ENCODE assay signal across 11 cellular contexts in the genomic region with DNA sequence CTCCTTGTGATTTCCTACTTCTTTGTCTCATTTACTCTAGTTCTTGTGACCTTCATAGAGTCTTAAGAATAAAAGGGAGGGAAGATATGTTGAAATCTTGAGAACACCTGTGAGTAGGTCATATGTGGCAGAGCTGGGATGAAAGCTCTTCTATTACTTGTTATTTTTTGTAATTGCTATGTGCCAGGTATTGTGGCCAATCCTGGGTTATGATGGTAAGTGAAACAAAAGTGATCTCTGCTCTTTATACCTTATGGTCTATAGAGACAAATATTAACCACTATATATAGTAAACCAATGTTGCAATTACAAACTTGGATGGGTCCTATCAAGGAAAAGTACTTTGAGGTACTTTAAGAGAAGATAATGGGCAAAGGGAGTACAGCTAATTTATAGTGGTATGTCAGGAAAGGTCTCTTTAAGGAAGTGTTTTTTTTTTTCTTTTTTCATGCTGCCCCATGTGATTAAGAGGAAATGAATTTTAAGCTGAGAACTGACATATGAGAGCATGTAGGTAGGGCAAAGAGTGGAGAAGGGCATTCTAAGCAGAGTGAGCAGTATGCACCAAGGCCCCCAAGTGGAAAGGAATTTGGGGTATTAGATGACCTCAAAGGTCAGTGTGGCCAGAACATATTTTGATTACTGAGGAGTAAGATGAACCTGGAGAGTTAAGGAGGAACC. TPM values are rescaled to one million over a fixed set of nuclear protein-coding genes. Genes with fewer than 3 reads are reported as not detected.
DNase-seq lines count a peak whose midpoint lies in the region; ATAC-seq and TF ChIP-seq lines count a peak whose summit lies in the region.
"Had no signal": no experiment of that assay in that cellular context is flagged by ENCODE, and none has a peak within 500 bp of the region (broad histone marks: within the 10 kb centered on the region; RNA-seq: fewer than 3 reads in every experiment).

No MANE protein-coding gene starts in this region.

- H3K4me3 Mint-ChIP-seq in natural killer cell, result no peak overlapping the region
- H3K4me3 Mint-ChIP-seq in natural killer cell treated with Interleukin-12 subunit alpha and Interleukin-12 subunit beta and Interleukin-15 and Interleukin-18, amount 100 ng/mL, for 72 hours, result no peak overlapping the region
- H3K4me3 Mint-ChIP-seq in activated naive CD8-positive, alpha-beta T cell treated with anti-CD3 and anti-CD28 coated beads, Interleukin-2, amount 50 U/mL, for 24 hours, result no peak overlapping the region

- peak in 2 of 3 donors; percentile 15 to 30 for ATAC-seq in natural killer cell
- ATAC-seq in natural killer cell treated with Interleukin-12 subunit alpha and Interleukin-12 subunit beta and Interleukin-15 and Interleukin-18, amount 100 ng/mL, for 72 hours, result no peak
- peak; percentile 69 for ATAC-seq in activated naive CD8-positive, alpha-beta T cell treated with anti-CD3 and anti-CD28 coated beads, Interleukin-2, amount 50 U/mL, for 24 hours
- ATAC-seq in upper lobe of right lung, result peak; percentile 68
- no peak for ATAC-seq in HG03045 (IDR thresholded peaks at IDR 0.05; ENCODE audit: unreplicated experiment)

- DNase-seq in natural killer cell, result no peak
- DNase-seq in natural killer cell treated with Interleukin-12 subunit alpha and Interleukin-12 subunit beta and Interleukin-15 and Interleukin-18, amount 100 ng/mL, for 72 hours (ENCODE audit: low spot score), result no peak
- peak; percentile 17 for DNase-seq in LoVo (ENCODE audit: low spot score)
- DNase-seq in activated naive CD8-positive, alpha-beta T cell treated with anti-CD3 and anti-CD28 coated beads, Interleukin-2, amount 50 U/mL, for 24 hours, result no peak
- DNase-seq in upper lobe of right lung, result no peak
- no peak for DNase-seq in GM13977 (ENCODE audit: low spot score)
- DNase-seq in dedifferentiated amniotic fluid mesenchymal stem cell (ENCODE audit: extremely low spot score), result no peak
- DNase-seq: central memory CD4-positive, alpha-beta T cell; stimulated activated CD4-positive, alpha-beta T cell treated with anti-CD3 and anti-CD28 coated beads, Interleukin-4, amount 100 ng/mL, for 1 hour; transverse colon had no signal

- no peaks in the 10 kb centered on the region for H3K36me3 ChIP-seq in upper lobe of right lung
- H3K36me3 ChIP-seq: transverse colon had no signal

- H3K4me3 ChIP-seq in upper lobe of right lung, result no peak overlapping the region
- H3K4me3 ChIP-seq: transverse colon had no signal

- H3K4me1 Mint-ChIP-seq in natural killer cell, result peaks cover 6 to 14% of the 10 kb centered on the region in 2 donors
- peaks cover 15 to 28% of the 10 kb centered on the region in 2 donors for H3K4me1 Mint-ChIP-seq in natural killer cell treated with Interleukin-12 subunit alpha and Interleukin-12 subunit beta and Interleukin-15 and Interleukin-18, amount 100 ng/mL, for 72 hours (ENCODE audit: low read depth in 2 of 2)
- peaks cover 30% of the 10 kb centered on the region for H3K4me1 Mint-ChIP-seq in activated naive CD8-positive, alpha-beta T cell treated with anti-CD3 and anti-CD28 coated beads, Interleukin-2, amount 50 U/mL, for 24 hours

- no peaks in the 10 kb centered on the region for H3K27me3 ChIP-seq in upper lobe of right lung
- H3K27me3 ChIP-seq: transverse colon had no signal

- H3K36me3 Mint-ChIP-seq in natural killer cell, result no peaks in the 10 kb centered on the region
- no peaks in the 10 kb centered on the region for H3K36me3 Mint-ChIP-seq in natural killer cell treated with Interleukin-12 subunit alpha and Interleukin-12 subunit beta and Interleukin-15 and Interleukin-18, amount 100 ng/mL, for 72 hours
- H3K36me3 Mint-ChIP-seq in activated naive CD8-positive, alpha-beta T cell treated with anti-CD3 and anti-CD28 coated beads, Interleukin-2, amount 50 U/mL, for 24 hours (ENCODE audit: low read depth), result no peaks in the 10 kb centered on the region

- no peaks in the 10 kb centered on the region for H3K9me3 ChIP-seq in upper lobe of right lung
- H3K9me3 ChIP-seq: transverse colon had no signal

- H3K4me1 ChIP-seq in upper lobe of right lung, result peaks cover 32% of the 10 kb centered on the region

- no peaks in the 10 kb centered on the region for H3K9me3 Mint-ChIP-seq in natural killer cell
- no peaks in the 10 kb centered on the region for H3K9me3 Mint-ChIP-seq in natural killer cell treated with Interleukin-12 subunit alpha and Interleukin-12 subunit beta and Interleukin-15 and Interleukin-18, amount 100 ng/mL, for 72 hours
- H3K9me3 Mint-ChIP-seq in activated naive CD8-positive, alpha-beta T cell treated with anti-CD3 and anti-CD28 coated beads, Interleukin-2, amount 50 U/mL, for 24 hours, result no peaks in the 10 kb centered on the region

- no peaks in the 10 kb centered on the region for H3K27me3 Mint-ChIP-seq in natural killer cell (ENCODE audit: low read depth in 2 of 2)
- H3K27me3 Mint-ChIP-seq in natural killer cell treated with Interleukin-12 subunit alpha and Interleukin-12 subunit beta and Interleukin-15 and Interleukin-18, amount 100 ng/mL, for 72 hours, result no peaks in the 10 kb centered on the region
- no peaks in the 10 kb centered on the region for H3K27me3 Mint-ChIP-seq in activated naive CD8-positive, alpha-beta T cell treated with anti-CD3 and anti-CD28 coated beads, Interleukin-2, amount 50 U/mL, for 24 hours

- TF ChIP-seq CTCF in natural killer cell (IDR thresholded peaks at IDR 0.05), result no peak
- TF ChIP-seq CTCF in upper lobe of right lung (IDR thresholded peaks at IDR 0.05), result no peak
- TF ChIP-seq CTCF in GM13977 (IDR thresholded peaks at IDR 0.05; ENCODE audit: extremely low read depth, insufficient read depth, missing control alignments), result no peak

- in situ Hi-C loops in GM13977 (cut with MboI; ENCODE audit: low pct_unique_long_range_greater_than_20kb, low sequenced_read_pairs, unreplicated experiment), result loop anchor here (10.0 to 25.0 kb wide), 2 partner anchors 171 to 273 kb away; no protein-coding TSS in a partner anchor

- no peak overlapping the region for H3K27ac ChIP-seq in upper lobe of right lung

- intact Hi-C loops in natural killer cell (cut with micrococcal nuclease) (no loop called here), upper lobe of right lung (cut with DNase I) (loop anchor here (10.0 kb wide), 1 partner anchor 271 kb away; no protein-coding TSS in a partner anchor)

- H3K27ac Mint-ChIP-seq in natural killer cell, result no peak overlapping the region
- no peak overlapping the region for H3K27ac Mint-ChIP-seq in natural killer cell treated with Interleukin-12 subunit alpha and Interleukin-12 subunit beta and Interleukin-15 and Interleukin-18, amount 100 ng/mL, for 72 hours
- H3K27ac Mint-ChIP-seq in activated naive CD8-positive, alpha-beta T cell treated with anti-CD3 and anti-CD28 coated beads, Interleukin-2, amount 50 U/mL, for 24 hours, result no peak overlapping the region

RNA-seq across cellular contexts. Expression of a gene that starts 43.2 kb away (rescaled TPM):
- total RNA-seq in natural killer cell (10 to 100 TPM; 39.8 to 44.6 (median 40.9) TPM), upper lobe of right lung (15.3 TPM)
- total RNA-seq in natural killer cell treated with Interleukin-12 subunit alpha and Interleukin-12 subunit beta and Interleukin-15 and Interleukin-18, amount 100 ng/mL, for 72 hours, result 10 to 100 TPM; 22.9 to 40.2 TPM

Comparison
In these comparisons a context has a peak if more than half of its experiments do, and no peak if none do; other contexts are left out.
1. ATAC-seq: peak in natural killer cell (2 of 3), activated naive CD8-positive, alpha-beta T cell treated with anti-CD3 and anti-CD28 coated beads, Interleukin-2, amount 50 U/mL, for 24 hours (single experiment) and upper lobe of right lung (single experiment); none in natural killer cell treated with Interleukin-12 subunit alpha and Interleukin-12 subunit beta and Interleukin-15 and Interleukin-18, amount 100 ng/mL, for 72 hours (0 of 2) and HG03045 (single experiment).